In genomic region chr10:97445357-97445721, GRCh38 we compare ENCODE assay signal across 8 cellular contexts. TPM values are rescaled to one million over a fixed set of nuclear protein-coding genes. Genes with fewer than 3 reads are reported as not detected.
DNase-seq lines count a peak whose midpoint lies in the region; ATAC-seq and TF ChIP-seq lines count a peak whose summit lies in the region.

No MANE protein-coding gene starts in this region.

- TF ChIP-seq CTCF in HL-60 (IDR thresholded peaks at IDR 0.05; ENCODE audit: insufficient read depth, low read length) (no peak), mucosa of descending colon (IDR thresholded peaks at IDR 0.05) (no peak)

- ATAC-seq in central memory CD8-positive, alpha-beta T cell (replicated peaks; ENCODE audit: extremely low read depth, poor library complexity, severe bottlenecking), result peak; percentile 1
- ATAC-seq in mucosa of descending colon (peak; percentile 5), sciatic nerve (no peak), HG03442 (IDR thresholded peaks at IDR 0.05; ENCODE audit: unreplicated experiment) (no peak)

- DNase-seq in HL-60 (ENCODE audit: low read depth in 1 of 2, low spot score in 1 of 2) (no peak), mucosa of descending colon (no peak), DMS53 treated with DMSO at 0.1 percent for 48 hours (lab: John Stamatoyannopoulos, UW; ENCODE audit: unreplicated experiment) (no peak), sciatic nerve (ENCODE audit: low spot score) (no peak), foreskin melanocyte (no peak)
- DNase-seq in central memory CD8-positive, alpha-beta T cell (ENCODE audit: low spot score in 2 of 2), result no peak

- H3K79me2 ChIP-seq in ACC112 (ENCODE audit: control insufficient read depth, insufficient read depth, low read length, unreplicated experiment), result peaks cover 53% of the 10 kb centered on the region

- H3K4me1 ChIP-seq in ACC112 (ENCODE audit: control insufficient read depth, insufficient read depth, low read length, unreplicated experiment) (peaks cover 15% of the 10 kb centered on the region), mucosa of descending colon (ENCODE audit: low read depth) (peaks cover 19% of the 10 kb centered on the region)

- H3K27me3 Mint-ChIP-seq in central memory CD8-positive, alpha-beta T cell, result no peaks in the 10 kb centered on the region

- H3K4me3 Mint-ChIP-seq in central memory CD8-positive, alpha-beta T cell, result peak overlapping the region; percentile 98

- peaks cover 46% of the 10 kb centered on the region for H3K4me1 Mint-ChIP-seq in central memory CD8-positive, alpha-beta T cell

- H3K4me3 ChIP-seq in ACC112 (ENCODE audit: low read depth, low read length) (peak overlapping the region; percentile 92), HL-60 (replicated peaks; ENCODE audit: insufficient read depth, low read length) (peak overlapping the region; percentile 74), mucosa of descending colon (peak overlapping the region; percentile 54)

- intact Hi-C loops in mucosa of descending colon (cut with DNase I, micrococcal nuclease), result no loop called here
- intact Hi-C loops in sciatic nerve (cut with DNase I), result no loop called here

- H3K9me3 Mint-ChIP-seq in central memory CD8-positive, alpha-beta T cell, result no peaks in the 10 kb centered on the region

- H2AFZ ChIP-seq in ACC112 (ENCODE audit: low read length, unreplicated experiment), result peak overlapping the region; percentile 71

- H3K9me3 ChIP-seq in mucosa of descending colon, result no peaks in the 10 kb centered on the region

- H3K36me3 Mint-ChIP-seq in central memory CD8-positive, alpha-beta T cell (ENCODE audit: insufficient read depth), result peaks cover 27% of the 10 kb centered on the region

- H3K27me3 ChIP-seq in ACC112 (ENCODE audit: insufficient read depth, low read length), result no peaks in the 10 kb centered on the region
- H3K27me3 ChIP-seq in HL-60 (ENCODE audit: insufficient read depth, poor library complexity, severe bottlenecking), result no peaks in the 10 kb centered on the region

- H3K27ac Mint-ChIP-seq in central memory CD8-positive, alpha-beta T cell (ENCODE audit: low read depth), result peak overlapping the region; percentile 93

- H3K36me3 ChIP-seq in ACC112 (ENCODE audit: insufficient read depth, low read length) (no peaks in the 10 kb centered on the region), mucosa of descending colon (ENCODE audit: low read depth) (no peaks in the 10 kb centered on the region)

- H3K27ac ChIP-seq in ACC112 (ENCODE audit: low read depth, low read length) (no peak overlapping the region), HL-60 (replicated peaks) (peak overlapping the region; percentile 66)

RNA-seq across cellular contexts. Expression of gene EXOSC1, which starts 0.5 kb away (rescaled TPM):
- total RNA-seq in mucosa of descending colon, result 10 to 100 TPM; 20.7 to 30.9 (median 21.3) TPM
- total RNA-seq in sciatic nerve, result 37.0 TPM

RNA-seq across cellular contexts. Expression of gene ZDHHC16, which starts 0.6 kb away (rescaled TPM):
- total RNA-seq in mucosa of descending colon, result 10 to 100 TPM; 28.8 to 37.0 (median 29.5) TPM
- 32.1 TPM for total RNA-seq in sciatic nerve

RNA-seq across cellular contexts. Expression of gene PGAM1, which starts 19.3 kb away (rescaled TPM):
- total RNA-seq in mucosa of descending colon (100 to 1,000 TPM; 173 to 244 (median 186) TPM), sciatic nerve (117 TPM)

RNA-seq across cellular contexts. Expression of gene RRP12, which starts 44.2 kb away (rescaled TPM):
- 10 to 100 TPM; 14.6 to 19.4 (median 16.9) TPM for total RNA-seq in mucosa of descending colon
- 19.6 TPM for total RNA-seq in sciatic nerve

RNA-seq across cellular contexts. Expression of gene MMS19, which starts 52.9 kb away (rescaled TPM):
- total RNA-seq in mucosa of descending colon (10 to 100 TPM; 45.7 to 48.5 (median 47.0) TPM), sciatic nerve (65.9 TPM)

Comparison
In these comparisons a context has a peak if more than half of its experiments do, and no peak if none do; other contexts are left out.
1. ATAC-seq: peak in central memory CD8-positive, alpha-beta T cell (single experiment) and mucosa of descending colon (single experiment); none in sciatic nerve (single experiment) and HG03442 (single experiment).
2. Peak in every context shown above with its lines, with median percentiles within 50 percentile points of each other: H3K4me3 ChIP-seq.